10 cellular contexts compared by ENCODE assay signal in the genomic region with DNA sequence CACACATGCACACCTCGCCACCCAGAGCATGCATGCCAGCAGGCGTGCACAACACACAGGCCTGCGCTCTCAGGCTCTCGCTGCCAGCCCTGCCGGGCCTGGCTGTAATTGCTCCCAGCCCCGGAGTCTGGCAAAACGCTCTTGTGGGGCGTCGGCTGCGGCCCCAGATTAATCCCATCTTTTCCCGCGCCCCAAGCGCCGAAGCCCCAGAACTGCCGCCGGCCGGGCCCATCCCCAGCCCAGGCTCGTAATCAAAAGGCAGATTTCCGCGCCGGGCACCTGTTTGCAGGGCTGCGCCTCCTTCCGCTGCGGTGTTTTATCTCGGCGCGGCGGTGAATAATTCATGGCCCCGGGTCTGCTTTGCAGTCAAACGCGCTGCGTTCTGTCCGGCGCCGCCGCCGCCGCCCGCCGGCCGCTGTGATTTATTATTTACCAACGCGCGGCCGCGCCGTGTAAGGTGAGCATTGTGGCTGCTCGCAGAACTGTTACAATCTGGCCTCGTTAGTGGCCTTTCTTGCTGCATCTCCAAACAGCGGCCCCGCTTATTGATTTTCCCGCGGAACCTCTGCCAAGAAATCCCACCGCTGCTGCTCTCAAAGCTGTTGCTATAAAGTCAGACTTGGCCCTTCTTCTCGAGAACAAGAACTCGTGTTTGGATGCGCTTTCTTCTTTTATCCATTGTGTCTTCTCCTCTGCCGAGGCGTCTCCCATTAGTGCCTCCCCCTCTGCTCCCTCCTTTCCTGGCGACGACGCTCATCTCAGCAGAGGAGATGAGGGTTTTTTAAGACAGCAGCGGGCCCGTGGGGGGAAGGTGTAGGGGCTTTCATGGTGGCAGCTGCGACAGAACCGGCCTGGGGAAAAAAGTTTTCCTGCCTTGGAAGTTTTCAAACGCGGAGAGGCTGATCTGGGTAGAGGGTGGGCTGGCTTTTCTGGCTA.
A peak's percentile ranks its signal among the peaks of the same experiment; 100 is the strongest.
DNase-seq lines count a peak whose midpoint lies in the region; ATAC-seq, FAIRE-seq and TF ChIP-seq lines count a peak whose summit lies in the region.
"Had no signal": no experiment of that assay in that cellular context is flagged by ENCODE, and none has a peak within 500 bp of the region (broad histone marks: within the 10 kb centered on the region; RNA-seq: fewer than 3 reads in every experiment).

No MANE protein-coding gene starts in this region.

- peak overlapping the region; percentile 71 for H3K4me3 Mint-ChIP-seq in astrocyte (ENCODE audit: unreplicated experiment)
- H3K4me3 Mint-ChIP-seq: activated T-cell treated with anti-CD3 and anti-CD28 coated beads, Interleukin-2, amount 50 U/mL, for 24 hours had no signal

- H3K36me3 Mint-ChIP-seq in astrocyte (ENCODE audit: low read depth, unreplicated experiment): no peaks in the 10 kb centered on the region

- intact Hi-C loops in upper lobe of right lung (cut with DNase I): no loop called here

- H3K4me3 ChIP-seq in astrocyte (ENCODE audit: insufficient read depth, low read depth, low read length) (peak overlapping the region; percentile 17), keratinocyte (ENCODE audit: control insufficient read depth in 2 of 3, extremely low read depth in 1 of 3, insufficient read depth in 2 of 3, low read depth in 1 of 3, low read length in 3 of 3) (peak overlapping the region; percentile 0 to 34 (median 27)), upper lobe of right lung (no peak overlapping the region)

- peak overlapping the region; percentile 41 for H2AFZ ChIP-seq in astrocyte (ENCODE audit: low read depth, low read length)
- H2AFZ ChIP-seq in keratinocyte (ENCODE audit: control insufficient read depth, low read length): no peak overlapping the region

- peaks cover 76% of the 10 kb centered on the region for H3K27me3 Mint-ChIP-seq in astrocyte (ENCODE audit: low read depth, unreplicated experiment)

- H4K20me1 ChIP-seq in astrocyte (ENCODE audit: insufficient read depth, low read length) (no peaks in the 10 kb centered on the region), keratinocyte (ENCODE audit: control insufficient read depth, extremely low read depth, insufficient read depth, low read length) (no peaks in the 10 kb centered on the region)

- H3K4me2 ChIP-seq in astrocyte (ENCODE audit: low read length) (peak overlapping the region; percentile 78), keratinocyte (ENCODE audit: control insufficient read depth, extremely low read depth, insufficient read depth, low read depth, low read length) (peak overlapping the region; percentile 57)

- H3K27ac ChIP-seq in astrocyte (ENCODE audit: low read depth, low read length) (no peak overlapping the region), keratinocyte (ENCODE audit: control insufficient read depth, insufficient read depth, low read length) (no peak overlapping the region), upper lobe of right lung (no peak overlapping the region)

- H3K79me2 ChIP-seq in astrocyte (ENCODE audit: insufficient read depth, low read length): no peaks in the 10 kb centered on the region
- H3K79me2 ChIP-seq in keratinocyte (ENCODE audit: control insufficient read depth, insufficient read depth, low read length): no peaks in the 10 kb centered on the region

- H3K9me3 Mint-ChIP-seq in astrocyte (ENCODE audit: unreplicated experiment): peaks cover 13% of the 10 kb centered on the region

- H3K4me1 ChIP-seq in astrocyte (ENCODE audit: insufficient read depth, low read length) (peaks cover 3% of the 10 kb centered on the region), keratinocyte (ENCODE audit: control insufficient read depth, extremely low read depth, insufficient read depth, low read length) (no peaks in the 10 kb centered on the region), upper lobe of right lung (no peaks in the 10 kb centered on the region)

- H3K9me3 ChIP-seq in astrocyte (ENCODE audit: insufficient read depth, low read depth, low read length) (peaks cover 5% of the 10 kb centered on the region), keratinocyte (ENCODE audit: control insufficient read depth, low read depth, low read length) (no peaks in the 10 kb centered on the region), upper lobe of right lung (no peaks in the 10 kb centered on the region)

- H3K9me1 ChIP-seq in keratinocyte (ENCODE audit: control insufficient read depth, extremely low read depth, insufficient read depth, low read length): no peaks in the 10 kb centered on the region

- H3K27me3 ChIP-seq in astrocyte (ENCODE audit: insufficient read depth, low read length) (peaks cover 31% of the 10 kb centered on the region), keratinocyte (ENCODE audit: control insufficient read depth, extremely low read depth, insufficient read depth, low read length) (peaks cover 25% of the 10 kb centered on the region), upper lobe of right lung (peaks cover 42% of the 10 kb centered on the region)

- DNase-seq in stimulated activated CD4-positive, alpha-beta T cell treated with anti-CD3 and anti-CD28 coated beads, Interleukin-15, amount 100 ng/mL, for 24 hours: peak; percentile 17
- DNase-seq in stimulated activated CD4-positive, alpha-beta T cell treated with anti-CD3 and anti-CD28 coated beads, Interleukin-2, amount 100 ng/mL, for 48 hours: no peak
- DNase-seq in astrocyte (ENCODE audit: low read depth) (no peak), keratinocyte (ENCODE audit: low read depth, low spot score) (no peak), upper lobe of right lung (peak; percentile 42), pons (ENCODE audit: low spot score) (no peak)
- DNase-seq: activated T-cell treated with anti-CD3 and anti-CD28 coated beads, Interleukin-2, amount 50 U/mL, for 24 hours; DMS53 had no signal

- H3K9ac ChIP-seq in astrocyte (ENCODE audit: low read length) (no peak overlapping the region), keratinocyte (ENCODE audit: control insufficient read depth, extremely low read depth, insufficient read depth, low read length) (no peak overlapping the region)

- TF ChIP-seq CTCF in astrocyte (IDR thresholded peaks at IDR 0.05; ENCODE audit: insufficient read depth, low read depth, low read length) (no peak), keratinocyte (optimal IDR thresholded peaks at IDR 0.05 in 1 of 3, IDR thresholded peaks at IDR 0.05 in 1 of 3, conservative IDR thresholded peaks at IDR 0.05 in 1 of 3; ENCODE audit: extremely low read depth in 1 of 3, insufficient read depth in 2 of 3, low read length in 3 of 3) (no peak), upper lobe of right lung (IDR thresholded peaks at IDR 0.05) (no peak)

- no peak for FAIRE-seq in astrocyte (lab: Jason Lieb, UNC)
- no peak for FAIRE-seq in keratinocyte (lab: Jason Lieb, UNC)

- H3K27ac Mint-ChIP-seq in astrocyte (ENCODE audit: unreplicated experiment): no peak overlapping the region
- H3K27ac Mint-ChIP-seq: activated T-cell treated with anti-CD3 and anti-CD28 coated beads, Interleukin-2, amount 50 U/mL, for 24 hours had no signal

- ATAC-seq in upper lobe of right lung: no peak
- no peak for ATAC-seq in HG03432 (IDR thresholded peaks at IDR 0.05; ENCODE audit: unreplicated experiment)
- ATAC-seq in HG03097 (IDR thresholded peaks at IDR 0.05; ENCODE audit: low FRiP score, unreplicated experiment): no peak

- dilution Hi-C loops in keratinocyte (cut with MboI; ENCODE audit: extremely low pct_ligation_motif_present, low sequenced_read_pairs): no loop called here

- H3K36me3 ChIP-seq in astrocyte (ENCODE audit: insufficient read depth, low read length) (no peaks in the 10 kb centered on the region), keratinocyte (ENCODE audit: control insufficient read depth in 2 of 2, extremely low read depth in 1 of 2, insufficient read depth in 2 of 2, low read length in 2 of 2) (no peaks in the 10 kb centered on the region), upper lobe of right lung (no peaks in the 10 kb centered on the region)

- H3K4me1 Mint-ChIP-seq in astrocyte (ENCODE audit: low read depth, unreplicated experiment): no peaks in the 10 kb centered on the region

Comparison
In these comparisons a context has a peak if more than half of its experiments do, and no peak if none do; other contexts are left out.
1. DNase-seq: peak in stimulated activated CD4-positive, alpha-beta T cell treated with anti-CD3 and anti-CD28 coated beads, Interleukin-15, amount 100 ng/mL, for 24 hours (single experiment) and upper lobe of right lung (single experiment); none in stimulated activated CD4-positive, alpha-beta T cell treated with anti-CD3 and anti-CD28 coated beads, Interleukin-2, amount 100 ng/mL, for 48 hours (0 of 2), astrocyte (single experiment), keratinocyte (single experiment) and pons (single experiment).